Comparison of ENCODE assay signal across 22 cellular contexts in the genomic region with DNA sequence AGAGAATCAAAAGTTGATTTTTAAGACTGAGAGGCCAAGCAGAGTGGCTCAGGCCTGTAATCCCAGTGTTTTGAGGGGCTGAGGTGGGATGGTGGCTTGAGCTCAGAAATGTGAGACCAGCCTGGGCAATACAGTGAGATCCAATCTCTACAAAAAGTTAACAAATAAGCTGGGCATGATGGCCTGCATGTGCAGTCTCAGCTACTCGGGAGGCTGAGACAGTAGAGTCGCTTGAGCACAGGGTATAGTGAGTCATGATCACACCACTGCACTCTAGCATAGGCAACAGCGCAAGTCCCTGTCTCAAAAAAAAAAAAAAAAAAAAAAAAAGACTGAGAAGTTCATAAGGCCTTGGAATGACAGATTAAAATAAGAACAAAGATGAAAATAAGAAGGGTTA.
"Had no signal": no experiment of that assay in that cellular context is flagged by ENCODE, and none has a peak within 500 bp of the region (broad histone marks: within the 10 kb centered on the region; RNA-seq: fewer than 3 reads in every experiment).

No MANE protein-coding gene starts in this region.

- ATAC-seq: activated T-cell treated with anti-CD3 and anti-CD28 coated beads, Interleukin-2, amount 50 U/mL, for 72 hours; foreskin keratinocyte; left lung; T-helper 17 cell; upper lobe of right lung had no signal

- H3K4me3 ChIP-seq: coronary artery, left lung, ovary, prostate gland, right atrium auricular region, spleen, upper lobe of right lung had no signal

- H3K9me3 ChIP-seq: neutrophil, ovary, prostate gland had no signal

- H3K4me1 ChIP-seq: foreskin keratinocyte, left lung, prostate gland, right atrium auricular region, spleen, upper lobe of right lung had no signal

- H3K36me3 Mint-ChIP-seq: activated CD4-positive, alpha-beta memory T cell treated with anti-CD3 and anti-CD28 coated beads for 36 hours; activated naive CD8-positive, alpha-beta T cell treated with anti-CD3 and anti-CD28 coated beads, Interleukin-2, amount 10 ng/mL, durations not matched to agents 7 days and 5 days had no signal

- H3K36me3 ChIP-seq: left lung, neutrophil, ovary, prostate gland, right atrium auricular region, spleen, upper lobe of right lung had no signal

- H3K4me3 Mint-ChIP-seq: activated CD4-positive, alpha-beta memory T cell treated with anti-CD3 and anti-CD28 coated beads for 36 hours; activated naive CD4-positive, alpha-beta T cell treated with anti-CD3 and anti-CD28 coated beads for 36 hours; activated naive CD8-positive, alpha-beta T cell treated with anti-CD3 and anti-CD28 coated beads, Interleukin-2, amount 10 ng/mL, durations not matched to agents 7 days and 5 days; activated T-cell treated with anti-CD3 and anti-CD28 coated beads, Interleukin-2, amount 50 U/mL, for 72 hours; endodermal cell; nephron; T-helper 17 cell had no signal

- H3K27ac Mint-ChIP-seq: activated CD4-positive, alpha-beta memory T cell treated with anti-CD3 and anti-CD28 coated beads for 36 hours; activated naive CD4-positive, alpha-beta T cell treated with anti-CD3 and anti-CD28 coated beads for 36 hours; activated naive CD8-positive, alpha-beta T cell treated with anti-CD3 and anti-CD28 coated beads, Interleukin-2, amount 10 ng/mL, durations not matched to agents 7 days and 5 days; activated T-cell treated with anti-CD3 and anti-CD28 coated beads, Interleukin-2, amount 50 U/mL, for 72 hours; endodermal cell; nephron; T-helper 17 cell had no signal

- H3K27ac ChIP-seq: coronary artery, foreskin keratinocyte, left lung, neutrophil, ovary, prostate gland, right atrium auricular region, spleen, upper lobe of right lung had no signal

- H3K9me3 Mint-ChIP-seq: activated naive CD8-positive, alpha-beta T cell treated with anti-CD3 and anti-CD28 coated beads, Interleukin-2, amount 10 ng/mL, durations not matched to agents 7 days and 5 days; activated T-cell treated with anti-CD3 and anti-CD28 coated beads, Interleukin-2, amount 50 U/mL, for 72 hours had no signal

- H3K27me3 ChIP-seq: foreskin keratinocyte, left lung, neutrophil, ovary, right atrium auricular region, spleen, upper lobe of right lung had no signal

- DNase-seq: activated CD4-positive, alpha-beta memory T cell treated with anti-CD3 and anti-CD28 coated beads for 36 hours; activated CD4-positive, alpha-beta T cell treated with anti-CD3 and anti-CD28 coated beads for 48 hours; activated effector memory CD4-positive, alpha-beta T cell treated with Interleukin-2 at 50 U/mL for 16 hours; activated naive CD4-positive, alpha-beta T cell treated with anti-CD3 and anti-CD28 coated beads for 36 hours; activated naive CD8-positive, alpha-beta T cell treated with anti-CD3 and anti-CD28 coated beads, Interleukin-2, amount 10 ng/mL, durations not matched to agents 7 days and 5 days; activated T-cell treated with anti-CD3 and anti-CD28 coated beads, Interleukin-2, amount 50 U/mL, for 72 hours; amygdala; cerebellar nuclear complex; endodermal cell; foreskin keratinocyte; left lung; ovary; spleen; stimulated activated CD4-positive, alpha-beta T cell treated with anti-CD3 and anti-CD28 coated beads, Interleukin-4, amount 100 ng/mL, for 24 hours; stimulated activated naive CD4-positive, alpha-beta T cell treated with Interleukin-2 at 50 U/mL for 16 hours; T-helper 17 cell; upper lobe of right lung had no signal

- H3K27me3 Mint-ChIP-seq: activated CD4-positive, alpha-beta memory T cell treated with anti-CD3 and anti-CD28 coated beads for 36 hours; T-helper 17 cell had no signal

- H3K4me1 Mint-ChIP-seq: activated naive CD8-positive, alpha-beta T cell treated with anti-CD3 and anti-CD28 coated beads, Interleukin-2, amount 10 ng/mL, durations not matched to agents 7 days and 5 days; nephron; T-helper 17 cell had no signal
